Comparison of ENCODE assay signal across 1 cellular context in the genomic region with DNA sequence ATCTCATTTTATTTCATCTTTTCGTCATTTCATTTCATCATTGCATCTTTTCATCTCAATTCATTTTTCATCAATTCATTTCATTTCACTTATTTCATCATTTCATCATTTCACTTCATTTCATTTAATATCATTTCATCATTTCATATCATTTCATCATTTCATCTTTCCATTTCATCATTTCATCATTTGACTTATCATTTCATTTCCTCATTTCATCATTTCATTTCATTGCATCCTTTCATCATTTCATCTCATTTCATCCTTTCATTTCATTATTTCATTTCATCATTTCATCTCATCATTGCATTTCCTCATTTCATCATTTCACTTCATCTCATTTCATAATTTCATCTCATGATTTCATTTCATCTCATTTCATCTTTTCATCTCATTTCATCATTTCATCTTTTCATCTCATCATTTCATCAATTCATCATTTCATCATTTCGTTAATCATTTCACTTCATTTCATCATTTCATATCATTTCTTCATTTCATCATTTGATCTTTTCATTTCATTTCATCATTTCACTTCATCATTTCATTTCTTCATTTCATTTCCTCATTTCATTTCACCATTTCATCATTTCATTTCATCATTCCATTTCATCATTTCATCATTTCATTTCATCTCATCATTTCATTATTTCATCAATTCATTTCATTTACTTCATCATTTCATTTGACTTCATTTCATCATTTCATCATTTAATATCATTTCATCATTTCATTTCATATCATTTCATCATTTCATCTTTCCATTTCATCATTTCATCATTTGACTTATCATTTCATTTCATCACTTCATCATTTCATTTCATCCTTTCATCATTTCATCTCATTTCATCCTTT.
TF ChIP-seq lines count a peak whose summit lies in the region.
"Not testable (repeated sequence)": the region's sequence is repeated elsewhere in the genome, so short reads cannot be mapped to it uniquely, and the experiment has no call there.

No MANE protein-coding gene starts in this region.

TF ChIP-seq in K562, 482 proteins besides CTCF, POLR2A, EP300 and RAD21 (continued from another document and continues in another):
- TF ChIP-seq TOE1 (IDR thresholded peaks at IDR 0.05; ENCODE audit: borderline replicate concordance), result peak; percentile 70; the same call in 1 of the 2 replicates
- TF ChIP-seq TOE1 (CRISPR knock-in tag; IDR thresholded peaks at IDR 0.05; ENCODE audit: borderline replicate concordance, low read depth); CEBPG (CRISPR knock-in tag; IDR thresholded peaks at IDR 0.05): not testable (repeated sequence)
- peak; percentile 33; the same call in 1 of the 2 replicates for TF ChIP-seq MGA (IDR thresholded peaks at IDR 0.05)
- 0 out of 2 replicates have a peak, but pooled peaks have one; percentile 49 for TF ChIP-seq TRIM25 (IDR thresholded peaks at IDR 0.05; ENCODE audit: borderline replicate concordance)
- 0 out of 2 replicates have a peak, but pooled peaks have one; percentile 69 for TF ChIP-seq DNMT1 (IDR thresholded peaks at IDR 0.05)
- TF ChIP-seq, protein P1, sequence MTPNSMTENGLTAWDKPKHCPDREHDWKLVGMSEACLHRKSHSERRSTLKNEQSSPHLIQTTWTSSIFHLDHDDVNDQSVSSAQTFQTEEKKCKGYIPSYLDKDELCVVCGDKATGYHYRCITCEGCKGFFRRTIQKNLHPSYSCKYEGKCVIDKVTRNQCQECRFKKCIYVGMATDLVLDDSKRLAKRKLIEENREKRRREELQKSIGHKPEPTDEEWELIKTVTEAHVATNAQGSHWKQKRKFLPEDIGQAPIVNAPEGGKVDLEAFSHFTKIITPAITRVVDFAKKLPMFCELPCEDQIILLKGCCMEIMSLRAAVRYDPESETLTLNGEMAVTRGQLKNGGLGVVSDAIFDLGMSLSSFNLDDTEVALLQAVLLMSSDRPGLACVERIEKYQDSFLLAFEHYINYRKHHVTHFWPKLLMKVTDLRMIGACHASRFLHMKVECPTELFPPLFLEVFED (CRISPR knock-in tag; conservative IDR thresholded peaks at IDR 0.05), result 0 out of 2 replicates have a peak, but pooled peaks have one; percentile 24
- TF ChIP-seq ZNF316 (IDR thresholded peaks at IDR 0.05), result peak; percentile 41; the same call in 1 of the 2 replicates
- peak; percentile 92; the same call in 1 of the 2 replicates for TF ChIP-seq HLTF (IDR thresholded peaks at IDR 0.05)
- TF ChIP-seq KDM1A (IDR thresholded peaks at IDR 0.05), result peak in 1 of 2 experiments; percentile 51; a peak in 1 of 4 replicates
- TF ChIP-seq, protein P2, sequence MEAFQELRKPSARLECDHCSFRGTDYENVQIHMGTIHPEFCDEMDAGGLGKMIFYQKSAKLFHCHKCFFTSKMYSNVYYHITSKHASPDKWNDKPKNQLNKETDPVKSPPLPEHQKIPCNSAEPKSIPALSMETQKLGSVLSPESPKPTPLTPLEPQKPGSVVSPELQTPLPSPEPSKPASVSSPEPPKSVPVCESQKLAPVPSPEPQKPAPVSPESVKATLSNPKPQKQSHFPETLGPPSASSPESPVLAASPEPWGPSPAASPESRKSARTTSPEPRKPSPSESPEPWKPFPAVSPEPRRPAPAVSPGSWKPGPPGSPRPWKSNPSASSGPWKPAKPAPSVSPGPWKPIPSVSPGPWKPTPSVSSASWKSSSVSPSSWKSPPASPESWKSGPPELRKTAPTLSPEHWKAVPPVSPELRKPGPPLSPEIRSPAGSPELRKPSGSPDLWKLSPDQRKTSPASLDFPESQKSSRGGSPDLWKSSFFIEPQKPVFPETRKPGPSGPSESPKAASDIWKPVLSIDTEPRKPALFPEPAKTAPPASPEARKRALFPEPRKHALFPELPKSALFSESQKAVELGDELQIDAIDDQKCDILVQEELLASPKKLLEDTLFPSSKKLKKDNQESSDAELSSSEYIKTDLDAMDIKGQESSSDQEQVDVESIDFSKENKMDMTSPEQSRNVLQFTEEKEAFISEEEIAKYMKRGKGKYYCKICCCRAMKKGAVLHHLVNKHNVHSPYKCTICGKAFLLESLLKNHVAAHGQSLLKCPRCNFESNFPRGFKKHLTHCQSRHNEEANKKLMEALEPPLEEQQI (IDR thresholded peaks at IDR 0.05), result peak; percentile 70; the same call in 1 of the 2 replicates
- peak; percentile 99 for TF ChIP-seq ZNF24 (IDR thresholded peaks at IDR 0.05)
- 0 out of 2 replicates have a peak, but pooled peaks have one; percentile 49 for TF ChIP-seq NCOA1 (IDR thresholded peaks at IDR 0.05; ENCODE audit: low read depth)
- TF ChIP-seq PHB2 (IDR thresholded peaks at IDR 0.05; ENCODE audit: low read depth), result peak; percentile 73; the same call in 1 of the 2 replicates
- peak; percentile 46 for TF ChIP-seq MTA2 (IDR thresholded peaks at IDR 0.05; ENCODE audit: low read depth)
- peak; percentile 66; the same call in 1 of the 2 replicates for TF ChIP-seq ZSCAN32 (CRISPR knock-in tag; IDR thresholded peaks at IDR 0.05)
- TF ChIP-seq KHSRP (IDR thresholded peaks at IDR 0.05), result 0 out of 2 replicates have a peak, but pooled peaks have one; percentile 29
- peak; percentile 52 for TF ChIP-seq ARID1B (IDR thresholded peaks at IDR 0.05)
- peak; percentile 37 to 81; a peak in 1 of 4 replicates for TF ChIP-seq MLLT1 (IDR thresholded peaks at IDR 0.05)
- TF ChIP-seq ARID2 (IDR thresholded peaks at IDR 0.05), result peak; percentile 62; the same call in 1 of the 2 replicates
- TF ChIP-seq LARP7 (IDR thresholded peaks at IDR 0.05), result peak; percentile 90; the same call in 1 of the 2 replicates
- TF ChIP-seq CC2D1A (IDR thresholded peaks at IDR 0.05), result peak; percentile 49; the same call in 1 of the 2 replicates
- peak; percentile 85 for TF ChIP-seq NCOA4 (IDR thresholded peaks at IDR 0.05; ENCODE audit: partially characterized antibody)
- peak; percentile 66 for TF ChIP-seq HDAC2 (IDR thresholded peaks at IDR 0.05)
- peak; percentile 23; the same call in 1 of the 2 replicates for TF ChIP-seq C11orf30 (IDR thresholded peaks at IDR 0.05; ENCODE audit: low read depth)
- TF ChIP-seq CEBPB (tag; IDR thresholded peaks at IDR 0.05), result peak; percentile 96
- TF ChIP-seq IRF9 (tag; IDR thresholded peaks at IDR 0.05), result 0 out of 2 replicates have a peak, but pooled peaks have one; percentile 62
- peak in 1 of 2 experiments; percentile 57; a peak in 1 of 4 replicates for TF ChIP-seq ARNT (IDR thresholded peaks at IDR 0.05)
- TF ChIP-seq FOXK2 (conservative IDR thresholded peaks at IDR 0.05 in 1 of 2, IDR thresholded peaks at IDR 0.05 in 1 of 2; ENCODE audit: low read depth in 2 of 2), result 0 out of 4 replicates have a peak, but pooled peaks of 1 of the 2 experiments have one; percentile 18
- peak; percentile 60; the same call in 1 of the 2 replicates for TF ChIP-seq SMARCE1 (IDR thresholded peaks at IDR 0.05)
- TF ChIP-seq CEBPG (tag; conservative IDR thresholded peaks at IDR 0.05 in 1 of 2, IDR thresholded peaks at IDR 0.05 in 1 of 2), result peak in 1 of 2 experiments; percentile 96; a peak in 2 of 4 replicates
- peak; percentile 16; the same call in 1 of the 2 replicates for TF ChIP-seq PKNOX1 (IDR thresholded peaks at IDR 0.05)
